ENCODE assay signal across 1 cellular context in the genomic region with DNA sequence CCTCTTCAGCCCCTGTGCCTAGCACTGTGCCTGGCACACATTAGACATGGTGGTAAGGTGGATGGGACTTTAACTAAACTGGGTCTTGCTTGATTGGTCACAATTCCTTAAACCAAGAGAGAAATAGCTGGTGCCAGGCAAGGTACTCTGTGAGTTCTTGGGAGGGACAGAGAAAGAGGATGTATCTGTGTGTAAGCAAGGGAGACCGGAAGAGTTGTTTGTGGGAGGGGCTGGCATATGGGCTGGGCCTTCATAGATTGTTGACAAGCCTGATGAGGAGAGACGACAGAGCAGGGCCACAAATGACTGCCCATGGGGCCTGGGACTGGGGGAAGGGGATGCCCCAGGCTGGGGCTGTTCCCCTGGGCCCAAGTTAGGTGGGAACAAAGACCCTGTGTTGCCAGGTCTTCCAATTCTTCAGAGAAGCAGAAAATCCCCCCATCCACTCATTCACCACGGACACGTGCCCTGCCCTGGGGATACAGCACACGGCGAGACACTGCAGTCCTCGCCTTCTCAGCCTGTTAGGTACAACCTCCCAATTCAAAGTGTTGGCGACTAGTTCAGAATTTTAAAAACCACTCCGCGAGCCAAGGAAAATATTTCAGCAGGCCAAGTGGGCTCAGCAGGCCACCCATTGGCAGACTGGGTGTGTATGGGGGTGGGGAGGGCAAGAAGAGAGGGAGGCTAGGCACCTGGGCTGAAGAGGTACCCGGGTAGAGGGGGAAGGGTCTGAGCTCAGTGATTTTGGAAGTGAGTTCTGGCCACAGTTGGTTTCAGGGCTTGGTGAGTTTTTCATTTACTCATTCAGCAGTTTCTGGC.
TF ChIP-seq lines count a peak whose summit lies in the region.

No MANE protein-coding gene starts in this region.

TF ChIP-seq in K562, 482 proteins besides CTCF, POLR2A, EP300 and RAD21:
- 0 out of 2 replicates have a peak, but pooled peaks have one; percentile 24 for TF ChIP-seq GABPA (tag; conservative IDR thresholded peaks at IDR 0.05; ENCODE audit: low read depth)
- TF ChIP-seq MTA2 (IDR thresholded peaks at IDR 0.05; ENCODE audit: low read depth) = no peak
- peak; percentile 32; the same call in 1 of the 2 replicates for TF ChIP-seq ZFX (CRISPR knock-in tag; IDR thresholded peaks at IDR 0.05)
- TF ChIP-seq ZC3H4 (CRISPR knock-in tag; IDR thresholded peaks at IDR 0.05; ENCODE audit: borderline replicate concordance) = no peak
- no peak for TF ChIP-seq C11orf30 (IDR thresholded peaks at IDR 0.05; ENCODE audit: low read depth)
- no peak for TF ChIP-seq NR3C1 (CRISPR knock-in tag; IDR thresholded peaks at IDR 0.05)
- TF ChIP-seq DDX20 (tag; IDR thresholded peaks at IDR 0.05; ENCODE audit: low read depth) = no peak
- peak; percentile 46; the same call in 1 of the 2 replicates for TF ChIP-seq L3MBTL2 (IDR thresholded peaks at IDR 0.05)
- TF ChIP-seq, protein P1, sequence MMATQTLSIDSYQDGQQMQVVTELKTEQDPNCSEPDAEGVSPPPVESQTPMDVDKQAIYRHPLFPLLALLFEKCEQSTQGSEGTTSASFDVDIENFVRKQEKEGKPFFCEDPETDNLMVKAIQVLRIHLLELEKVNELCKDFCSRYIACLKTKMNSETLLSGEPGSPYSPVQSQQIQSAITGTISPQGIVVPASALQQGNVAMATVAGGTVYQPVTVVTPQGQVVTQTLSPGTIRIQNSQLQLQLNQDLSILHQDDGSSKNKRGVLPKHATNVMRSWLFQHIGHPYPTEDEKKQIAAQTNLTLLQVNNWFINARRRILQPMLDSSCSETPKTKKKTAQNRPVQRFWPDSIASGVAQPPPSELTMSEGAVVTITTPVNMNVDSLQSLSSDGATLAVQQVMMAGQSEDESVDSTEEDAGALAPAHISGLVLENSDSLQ (IDR thresholded peaks at IDR 0.05) = 0 out of 2 replicates have a peak, but pooled peaks have one; percentile 22
- TF ChIP-seq, protein P2, sequence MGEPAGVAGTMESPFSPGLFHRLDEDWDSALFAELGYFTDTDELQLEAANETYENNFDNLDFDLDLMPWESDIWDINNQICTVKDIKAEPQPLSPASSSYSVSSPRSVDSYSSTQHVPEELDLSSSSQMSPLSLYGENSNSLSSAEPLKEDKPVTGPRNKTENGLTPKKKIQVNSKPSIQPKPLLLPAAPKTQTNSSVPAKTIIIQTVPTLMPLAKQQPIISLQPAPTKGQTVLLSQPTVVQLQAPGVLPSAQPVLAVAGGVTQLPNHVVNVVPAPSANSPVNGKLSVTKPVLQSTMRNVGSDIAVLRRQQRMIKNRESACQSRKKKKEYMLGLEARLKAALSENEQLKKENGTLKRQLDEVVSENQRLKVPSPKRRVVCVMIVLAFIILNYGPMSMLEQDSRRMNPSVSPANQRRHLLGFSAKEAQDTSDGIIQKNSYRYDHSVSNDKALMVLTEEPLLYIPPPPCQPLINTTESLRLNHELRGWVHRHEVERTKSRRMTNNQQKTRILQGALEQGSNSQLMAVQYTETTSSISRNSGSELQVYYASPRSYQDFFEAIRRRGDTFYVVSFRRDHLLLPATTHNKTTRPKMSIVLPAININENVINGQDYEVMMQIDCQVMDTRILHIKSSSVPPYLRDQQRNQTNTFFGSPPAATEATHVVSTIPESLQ (CRISPR knock-in tag; IDR thresholded peaks at IDR 0.05) = no peak
